Comparison of ENCODE assay signal across 8 cellular contexts in genomic region chr12:21527451-21528180, GRCh38. TPM values are rescaled to one million over a fixed set of nuclear protein-coding genes. Genes with fewer than 3 reads are reported as not detected.
DNase-seq lines count a peak whose midpoint lies in the region; ATAC-seq lines count a peak whose summit lies in the region.

No MANE protein-coding gene starts in this region.

- peak; percentile 88 for ATAC-seq in GM18519 (IDR thresholded peaks at IDR 0.05; ENCODE audit: low FRiP score, unreplicated experiment)
- ATAC-seq in HG02885 (IDR thresholded peaks at IDR 0.05; ENCODE audit: poor library complexity, unreplicated experiment) = peak; percentile 92
- ATAC-seq in activated CD4-positive, alpha-beta T cell treated with anti-CD3 and anti-CD28 coated beads for 36 hours = peak; percentile 97
- ATAC-seq in left lobe of liver = peak; percentile 94

- peak overlapping the region; percentile 69 for H3K4me3 Mint-ChIP-seq in activated CD4-positive, alpha-beta T cell treated with anti-CD3 and anti-CD28 coated beads for 36 hours
- peak overlapping the region; percentile 50 for H3K4me3 Mint-ChIP-seq in dendritic cell treated with granulocyte-macrophage colony-stimulating factor and Interleukin-4, amounts not matched to agents 40 ng/mL and 50 ng/mL, for 4 days

- peak; percentile 47 for DNase-seq in NCI-H2029 treated with DMSO at 0.1 percent for 48 hours (lab: John Stamatoyannopoulos, UW)
- peak; percentile 81 for DNase-seq in activated CD4-positive, alpha-beta T cell treated with anti-CD3 and anti-CD28 coated beads for 36 hours
- peak; percentile 74 for DNase-seq in left lobe of liver (ENCODE audit: low spot score)
- DNase-seq in stimulated activated CD4-positive, alpha-beta T cell treated with anti-CD3 and anti-CD28 coated beads, Interleukin-2, amount 100 ng/mL, for 48 hours = peak; percentile 57 to 62
- no peak for DNase-seq in HT-29 (ENCODE audit: low spot score)

- CTCF ChIA-PET in activated CD4-positive, alpha-beta T cell treated with anti-CD3 and anti-CD28 coated beads for 36 hours (lab: Charles Lee) = interaction anchor here (0.7 to 1.1 kb wide), 4 partner anchors 16 to 234 kb away, joined by 3 to 6 read pairs (median 4); no protein-coding TSS in a partner anchor

- H3K4me1 Mint-ChIP-seq in activated CD4-positive, alpha-beta T cell treated with anti-CD3 and anti-CD28 coated beads for 36 hours = peaks cover 6% of the 10 kb centered on the region
- peaks cover 11% of the 10 kb centered on the region for H3K4me1 Mint-ChIP-seq in dendritic cell treated with granulocyte-macrophage colony-stimulating factor and Interleukin-4, amounts not matched to agents 40 ng/mL and 50 ng/mL, for 4 days (ENCODE audit: low read depth)

- peaks cover 35% of the 10 kb centered on the region for H3K27me3 Mint-ChIP-seq in activated CD4-positive, alpha-beta T cell treated with anti-CD3 and anti-CD28 coated beads for 36 hours
- H3K27me3 Mint-ChIP-seq in dendritic cell treated with granulocyte-macrophage colony-stimulating factor and Interleukin-4, amounts not matched to agents 40 ng/mL and 50 ng/mL, for 4 days = peaks cover 52% of the 10 kb centered on the region

- POLR2A ChIA-PET in activated CD4-positive, alpha-beta T cell treated with anti-CD3 and anti-CD28 coated beads for 36 hours (lab: Charles Lee) = no interaction called here

- H3K36me3 Mint-ChIP-seq in activated CD4-positive, alpha-beta T cell treated with anti-CD3 and anti-CD28 coated beads for 36 hours (ENCODE audit: low read depth) = no peaks in the 10 kb centered on the region
- no peaks in the 10 kb centered on the region for H3K36me3 Mint-ChIP-seq in dendritic cell treated with granulocyte-macrophage colony-stimulating factor and Interleukin-4, amounts not matched to agents 40 ng/mL and 50 ng/mL, for 4 days (ENCODE audit: low read depth)

- intact Hi-C loops in activated CD4-positive, alpha-beta T cell treated with anti-CD3 and anti-CD28 coated beads for 36 hours (cut with DNase I, micrococcal nuclease) = no loop called here
- intact Hi-C loops in dendritic cell treated with granulocyte-macrophage colony-stimulating factor and Interleukin-4, amounts not matched to agents 40 ng/mL and 50 ng/mL, for 4 days (cut with micrococcal nuclease) = no loop called here

- no peak overlapping the region for H3K27ac Mint-ChIP-seq in activated CD4-positive, alpha-beta T cell treated with anti-CD3 and anti-CD28 coated beads for 36 hours
- no peak overlapping the region for H3K27ac Mint-ChIP-seq in dendritic cell treated with granulocyte-macrophage colony-stimulating factor and Interleukin-4, amounts not matched to agents 40 ng/mL and 50 ng/mL, for 4 days

- peaks cover 8% of the 10 kb centered on the region for H3K9me3 Mint-ChIP-seq in activated CD4-positive, alpha-beta T cell treated with anti-CD3 and anti-CD28 coated beads for 36 hours (ENCODE audit: low read depth)
- H3K9me3 Mint-ChIP-seq in dendritic cell treated with granulocyte-macrophage colony-stimulating factor and Interleukin-4, amounts not matched to agents 40 ng/mL and 50 ng/mL, for 4 days = peaks cover 9% of the 10 kb centered on the region

RNA-seq across cellular contexts. Expression of gene SPX, which starts 1.5 kb away (rescaled TPM):
- under 1 TPM; 0.16 to 0.61 TPM for total RNA-seq in activated CD4-positive, alpha-beta T cell treated with anti-CD3 and anti-CD28 coated beads for 36 hours
- 0.23 TPM for total RNA-seq in left lobe of liver
- total RNA-seq in HT-29 (2014; rRNA removed; shearing (Covaris generic)) = not detected in 2 replicates

RNA-seq across cellular contexts. Expression of gene GOLT1B, which starts 26.0 kb away (rescaled TPM):
- total RNA-seq in activated CD4-positive, alpha-beta T cell treated with anti-CD3 and anti-CD28 coated beads for 36 hours = 10 to 100 TPM; 25.6 to 31.2 TPM
- 16.8 TPM for total RNA-seq in left lobe of liver
- 12.2 and 69.1 TPM in 2 replicates for total RNA-seq in HT-29 (2014; rRNA removed; shearing (Covaris generic))

RNA-seq across cellular contexts. Expression of gene RECQL, which starts 26.2 kb away (rescaled TPM):
- 10 to 100 TPM; 64.4 to 92.8 TPM for total RNA-seq in activated CD4-positive, alpha-beta T cell treated with anti-CD3 and anti-CD28 coated beads for 36 hours
- total RNA-seq in left lobe of liver = 8.1 TPM
- total RNA-seq in HT-29 (2014; rRNA removed; shearing (Covaris generic)) = 11.3 and 15.2 TPM in 2 replicates
